ENCODE assay signal across 34 cellular contexts in the genomic region with DNA sequence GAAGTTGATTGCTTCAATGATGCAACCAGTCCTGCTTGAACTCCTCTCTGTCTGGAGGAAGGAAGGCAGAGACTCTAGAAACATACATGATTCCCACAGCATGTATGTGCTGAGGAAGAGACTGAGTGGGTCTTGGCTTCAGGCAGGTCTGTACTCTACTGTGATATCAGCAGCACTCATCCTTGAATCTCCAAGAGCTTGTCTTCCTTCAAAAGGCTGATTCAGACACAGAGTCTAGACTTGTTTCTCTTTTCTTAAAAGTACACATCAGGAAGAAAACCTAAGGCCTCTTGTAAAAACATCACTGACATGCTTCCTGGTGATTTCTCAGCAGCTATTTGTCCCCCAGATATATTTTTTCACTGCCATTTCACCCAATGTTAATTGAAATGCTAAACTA.
"Had no signal": no experiment of that assay in that cellular context is flagged by ENCODE, and none has a peak within 500 bp of the region (broad histone marks: within the 10 kb centered on the region; RNA-seq: fewer than 3 reads in every experiment).

No MANE protein-coding gene starts in this region.

- H3K27me3 Mint-ChIP-seq: activated CD8-positive, alpha-beta T cell treated with anti-CD3 and anti-CD28 coated beads for 36 hours had no signal

- H3K27ac ChIP-seq: brain microvascular endothelial cell, colonic mucosa, esophagus muscularis mucosa, foreskin keratinocyte, gastrocnemius medialis, heart left ventricle, WERI-Rb-1 had no signal

- H3K4me3 Mint-ChIP-seq: activated B cell treated with CpG ODN at 0.5 μM for 24 hours; activated CD8-positive, alpha-beta T cell treated with anti-CD3 and anti-CD28 coated beads for 36 hours; activated naive CD8-positive, alpha-beta T cell; activated T-cell treated with anti-CD3 and anti-CD28 coated beads, Interleukin-2, amount 50 U/mL, for 4 hours; activated T-helper 17 cell treated with anti-CD3 and anti-CD28 coated beads, Interleukin-2, amount 50 U/mL, for 72 hours; T-helper 17 cell; T-helper 2 cell treated with Interferon-gamma antibody and Interleukin-4, amounts not matched to agents 5 μg/mL and 100 μg/mL, for 36 hours had no signal

- H3K9me3 ChIP-seq: colonic mucosa, esophagus muscularis mucosa, gastrocnemius medialis, heart left ventricle had no signal

- H3K4me1 Mint-ChIP-seq: activated T-helper 17 cell treated with anti-CD3 and anti-CD28 coated beads, Interleukin-2, amount 50 U/mL, for 72 hours had no signal

- H3K4me1 ChIP-seq: colonic mucosa, foreskin keratinocyte had no signal

- H3K36me3 Mint-ChIP-seq: activated naive CD8-positive, alpha-beta T cell had no signal

- H3K27me3 ChIP-seq: brain microvascular endothelial cell, colonic mucosa, esophagus muscularis mucosa, foreskin keratinocyte, gastrocnemius medialis, heart left ventricle had no signal

- FAIRE-seq: astrocyte, endometrium, endothelial cell of umbilical vein had no signal

- DNase-seq: activated B cell treated with CpG ODN at 0.5 μM for 24 hours; activated CD4-positive, alpha-beta T cell treated with anti-CD3 and anti-CD28 coated beads for 48 hours; activated CD4-positive, alpha-beta T cell treated with anti-CD3 and anti-CD28 coated beads, Interleukin-2, amount 50 U/mL, for 1 hour; activated CD4-positive, alpha-beta T cell treated with anti-CD3 and anti-CD28 coated beads, Interleukin-2, amount 50 U/mL, for 48 hours; activated CD8-positive, alpha-beta memory T cell treated with anti-CD3 and anti-CD28 coated beads for 24 hours; activated CD8-positive, alpha-beta T cell treated with anti-CD3 and anti-CD28 coated beads for 36 hours; activated effector memory CD4-positive, alpha-beta T cell treated with Interleukin-2 at 50 U/mL for 16 hours; activated gamma-delta T cell treated with Interleukin-2 at 50 U/mL for 16 hours; activated naive CD4-positive, alpha-beta T cell treated with anti-CD3 and anti-CD28 coated beads, Interleukin-2, amount 50 U/mL, for 16 hours; activated naive CD4-positive, alpha-beta T cell treated with Interleukin-2 at 50 U/mL for 16 hours; activated T-cell treated with anti-CD3 and anti-CD28 coated beads, Interleukin-2, amount 50 U/mL, for 4 hours; amniotic stem cell; anterior cingulate cortex; brain microvascular endothelial cell; caudate nucleus; colonic mucosa; effector CD8-positive, alpha-beta T cell; erythroblast; foreskin keratinocyte; gastrocnemius medialis; glutamatergic neuron; heart left ventricle; T-helper 1 cell; T-helper 17 cell; T1000; WERI-Rb-1 had no signal

- H3K9me3 Mint-ChIP-seq: activated B cell treated with CpG ODN at 0.5 μM for 24 hours; activated CD8-positive, alpha-beta T cell treated with anti-CD3 and anti-CD28 coated beads for 36 hours; activated T-cell treated with anti-CD3 and anti-CD28 coated beads, Interleukin-2, amount 50 U/mL, for 4 hours; activated T-helper 17 cell treated with anti-CD3 and anti-CD28 coated beads, Interleukin-2, amount 50 U/mL, for 72 hours; T-helper 2 cell treated with Interferon-gamma antibody and Interleukin-4, amounts not matched to agents 5 μg/mL and 100 μg/mL, for 36 hours had no signal

- H3K27ac Mint-ChIP-seq: activated B cell treated with CpG ODN at 0.5 μM for 24 hours; activated CD8-positive, alpha-beta T cell treated with anti-CD3 and anti-CD28 coated beads for 36 hours; activated naive CD8-positive, alpha-beta T cell; activated T-helper 17 cell treated with anti-CD3 and anti-CD28 coated beads, Interleukin-2, amount 50 U/mL, for 72 hours; T-helper 17 cell; T-helper 2 cell treated with Interferon-gamma antibody and Interleukin-4, amounts not matched to agents 5 μg/mL and 100 μg/mL, for 36 hours had no signal

- H3K4me3 ChIP-seq: colonic mucosa, esophagus muscularis mucosa, gastrocnemius medialis, heart left ventricle had no signal

- H3K36me3 ChIP-seq: brain microvascular endothelial cell, colonic mucosa, esophagus muscularis mucosa, gastrocnemius medialis, heart left ventricle, WERI-Rb-1 had no signal

- ATAC-seq: activated CD4-positive, CD25-positive, alpha-beta regulatory T cell treated with anti-CD3 and anti-CD28 coated beads, Interleukin-2, amount 50 U/mL, for 24 hours; activated CD8-positive, alpha-beta T cell treated with anti-CD3 and anti-CD28 coated beads for 36 hours; activated T-cell treated with anti-CD3 and anti-CD28 coated beads, Interleukin-2, amount 50 U/mL, for 4 hours; activated T-helper 17 cell treated with anti-CD3 and anti-CD28 coated beads, Interleukin-2, amount 50 U/mL, for 72 hours; foreskin keratinocyte; gastrocnemius medialis; heart left ventricle; T-helper 17 cell had no signal
